1 cellular context compared by ENCODE assay signal in genomic region chr6:26199057-26199772, GRCh38.
A peak's percentile ranks its signal among the peaks of the same experiment; 100 is the strongest.
TF ChIP-seq lines count a peak whose summit lies in the region.

No MANE protein-coding gene starts in this region.

TF ChIP-seq in K562, 482 proteins besides CTCF, POLR2A, EP300 and RAD21 (continued from another document and continues in another):
- TF ChIP-seq NFE2 (IDR thresholded peaks at IDR 0.05; ENCODE audit: low read depth) (0 out of 2 replicates have a peak, but pooled peaks have one; percentile 10), KLF1 (tag; IDR thresholded peaks at IDR 0.05) (no peak), NFYB (IDR thresholded peaks at IDR 0.05; ENCODE audit: extremely low read depth, insufficient read length) (peak; percentile 96), SNAPC5 (CRISPR knock-in tag; IDR thresholded peaks at IDR 0.05) (no peak), SP1 (CRISPR knock-in tag; IDR thresholded peaks at IDR 0.05) (peak; percentile 79), TOE1 (IDR thresholded peaks at IDR 0.05; ENCODE audit: borderline replicate concordance) (peak; percentile 72; the same call in 1 of the 2 replicates), TOE1 (CRISPR knock-in tag; IDR thresholded peaks at IDR 0.05; ENCODE audit: borderline replicate concordance, low read depth) (peak; percentile 90), ZNF232 (CRISPR knock-in tag; IDR thresholded peaks at IDR 0.05) (0 out of 2 replicates have a peak, but pooled peaks have one; percentile 54), PKNOX1 (IDR thresholded peaks at IDR 0.05) (no peak), HIVEP1 (CRISPR knock-in tag; IDR thresholded peaks at IDR 0.05) (no peak), DDX20 (tag; IDR thresholded peaks at IDR 0.05; ENCODE audit: low read depth) (no peak), ATF7 (IDR thresholded peaks at IDR 0.05) (peak; percentile 66; the same call in 1 of the 2 replicates), JUND (IDR thresholded peaks at IDR 0.05; ENCODE audit: borderline replicate concordance, low read depth, low read length) (peak; percentile 3; the same call in 1 of the 2 replicates), JUND (tag; IDR thresholded peaks at IDR 0.05; ENCODE audit: borderline replicate concordance, low read depth, low read length) (peak; percentile 36; the same call in 1 of the 3 replicates), ZBTB7A (IDR thresholded peaks at IDR 0.05; ENCODE audit: borderline replicate concordance, control insufficient read depth, low read depth, low read length) (no peak), BACH1 (tag; IDR thresholded peaks at IDR 0.05) (peak; percentile 51; the same call in 1 of the 2 replicates), ZBTB5 (IDR thresholded peaks at IDR 0.05) (peak; percentile 36; the same call in 1 of the 2 replicates), ZNF133 (CRISPR knock-in tag; IDR thresholded peaks at IDR 0.05) (no peak), ZEB2 (IDR thresholded peaks at IDR 0.05) (no peak), KDM1A (IDR thresholded peaks at IDR 0.05) (0 out of 4 replicates have a peak, but pooled peaks of 1 of the 2 experiments have one; percentile 26), CC2D1A (IDR thresholded peaks at IDR 0.05) (peak; percentile 7), ZNF778 (CRISPR knock-in tag; IDR thresholded peaks at IDR 0.05) (no peak), RNF219 (CRISPR knock-in tag; IDR thresholded peaks at IDR 0.05) (0 out of 2 replicates have a peak, but pooled peaks have one; percentile 33), SRSF9 (IDR thresholded peaks at IDR 0.05; ENCODE audit: borderline replicate concordance, low read depth, low read length) (no peak)
- TF ChIP-seq, protein P1, sequence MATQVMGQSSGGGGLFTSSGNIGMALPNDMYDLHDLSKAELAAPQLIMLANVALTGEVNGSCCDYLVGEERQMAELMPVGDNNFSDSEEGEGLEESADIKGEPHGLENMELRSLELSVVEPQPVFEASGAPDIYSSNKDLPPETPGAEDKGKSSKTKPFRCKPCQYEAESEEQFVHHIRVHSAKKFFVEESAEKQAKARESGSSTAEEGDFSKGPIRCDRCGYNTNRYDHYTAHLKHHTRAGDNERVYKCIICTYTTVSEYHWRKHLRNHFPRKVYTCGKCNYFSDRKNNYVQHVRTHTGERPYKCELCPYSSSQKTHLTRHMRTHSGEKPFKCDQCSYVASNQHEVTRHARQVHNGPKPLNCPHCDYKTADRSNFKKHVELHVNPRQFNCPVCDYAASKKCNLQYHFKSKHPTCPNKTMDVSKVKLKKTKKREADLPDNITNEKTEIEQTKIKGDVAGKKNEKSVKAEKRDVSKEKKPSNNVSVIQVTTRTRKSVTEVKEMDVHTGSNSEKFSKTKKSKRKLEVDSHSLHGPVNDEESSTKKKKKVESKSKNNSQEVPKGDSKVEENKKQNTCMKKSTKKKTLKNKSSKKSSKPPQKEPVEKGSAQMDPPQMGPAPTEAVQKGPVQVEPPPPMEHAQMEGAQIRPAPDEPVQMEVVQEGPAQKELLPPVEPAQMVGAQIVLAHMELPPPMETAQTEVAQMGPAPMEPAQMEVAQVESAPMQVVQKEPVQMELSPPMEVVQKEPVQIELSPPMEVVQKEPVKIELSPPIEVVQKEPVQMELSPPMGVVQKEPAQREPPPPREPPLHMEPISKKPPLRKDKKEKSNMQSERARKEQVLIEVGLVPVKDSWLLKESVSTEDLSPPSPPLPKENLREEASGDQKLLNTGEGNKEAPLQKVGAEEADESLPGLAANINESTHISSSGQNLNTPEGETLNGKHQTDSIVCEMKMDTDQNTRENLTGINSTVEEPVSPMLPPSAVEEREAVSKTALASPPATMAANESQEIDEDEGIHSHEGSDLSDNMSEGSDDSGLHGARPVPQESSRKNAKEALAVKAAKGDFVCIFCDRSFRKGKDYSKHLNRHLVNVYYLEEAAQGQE (CRISPR knock-in tag; IDR thresholded peaks at IDR 0.05; ENCODE audit: low read depth), result 0 out of 2 replicates have a peak, but pooled peaks have one; percentile 46
- TF ChIP-seq, protein P2, sequence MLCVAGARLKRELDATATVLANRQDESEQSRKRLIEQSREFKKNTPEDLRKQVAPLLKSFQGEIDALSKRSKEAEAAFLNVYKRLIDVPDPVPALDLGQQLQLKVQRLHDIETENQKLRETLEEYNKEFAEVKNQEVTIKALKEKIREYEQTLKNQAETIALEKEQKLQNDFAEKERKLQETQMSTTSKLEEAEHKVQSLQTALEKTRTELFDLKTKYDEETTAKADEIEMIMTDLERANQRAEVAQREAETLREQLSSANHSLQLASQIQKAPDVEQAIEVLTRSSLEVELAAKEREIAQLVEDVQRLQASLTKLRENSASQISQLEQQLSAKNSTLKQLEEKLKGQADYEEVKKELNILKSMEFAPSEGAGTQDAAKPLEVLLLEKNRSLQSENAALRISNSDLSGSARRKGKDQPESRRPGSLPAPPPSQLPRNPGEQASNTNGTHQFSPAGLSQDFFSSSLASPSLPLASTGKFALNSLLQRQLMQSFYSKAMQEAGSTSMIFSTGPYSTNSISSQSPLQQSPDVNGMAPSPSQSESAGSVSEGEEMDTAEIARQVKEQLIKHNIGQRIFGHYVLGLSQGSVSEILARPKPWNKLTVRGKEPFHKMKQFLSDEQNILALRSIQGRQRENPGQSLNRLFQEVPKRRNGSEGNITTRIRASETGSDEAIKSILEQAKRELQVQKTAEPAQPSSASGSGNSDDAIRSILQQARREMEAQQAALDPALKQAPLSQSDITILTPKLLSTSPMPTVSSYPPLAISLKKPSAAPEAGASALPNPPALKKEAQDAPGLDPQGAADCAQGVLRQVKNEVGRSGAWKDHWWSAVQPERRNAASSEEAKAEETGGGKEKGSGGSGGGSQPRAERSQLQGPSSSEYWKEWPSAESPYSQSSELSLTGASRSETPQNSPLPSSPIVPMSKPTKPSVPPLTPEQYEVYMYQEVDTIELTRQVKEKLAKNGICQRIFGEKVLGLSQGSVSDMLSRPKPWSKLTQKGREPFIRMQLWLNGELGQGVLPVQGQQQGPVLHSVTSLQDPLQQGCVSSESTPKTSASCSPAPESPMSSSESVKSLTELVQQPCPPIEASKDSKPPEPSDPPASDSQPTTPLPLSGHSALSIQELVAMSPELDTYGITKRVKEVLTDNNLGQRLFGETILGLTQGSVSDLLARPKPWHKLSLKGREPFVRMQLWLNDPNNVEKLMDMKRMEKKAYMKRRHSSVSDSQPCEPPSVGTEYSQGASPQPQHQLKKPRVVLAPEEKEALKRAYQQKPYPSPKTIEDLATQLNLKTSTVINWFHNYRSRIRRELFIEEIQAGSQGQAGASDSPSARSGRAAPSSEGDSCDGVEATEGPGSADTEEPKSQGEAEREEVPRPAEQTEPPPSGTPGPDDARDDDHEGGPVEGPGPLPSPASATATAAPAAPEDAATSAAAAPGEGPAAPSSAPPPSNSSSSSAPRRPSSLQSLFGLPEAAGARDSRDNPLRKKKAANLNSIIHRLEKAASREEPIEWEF (CRISPR knock-in tag; IDR thresholded peaks at IDR 0.05), result no peak
- TF ChIP-seq, protein P3, sequence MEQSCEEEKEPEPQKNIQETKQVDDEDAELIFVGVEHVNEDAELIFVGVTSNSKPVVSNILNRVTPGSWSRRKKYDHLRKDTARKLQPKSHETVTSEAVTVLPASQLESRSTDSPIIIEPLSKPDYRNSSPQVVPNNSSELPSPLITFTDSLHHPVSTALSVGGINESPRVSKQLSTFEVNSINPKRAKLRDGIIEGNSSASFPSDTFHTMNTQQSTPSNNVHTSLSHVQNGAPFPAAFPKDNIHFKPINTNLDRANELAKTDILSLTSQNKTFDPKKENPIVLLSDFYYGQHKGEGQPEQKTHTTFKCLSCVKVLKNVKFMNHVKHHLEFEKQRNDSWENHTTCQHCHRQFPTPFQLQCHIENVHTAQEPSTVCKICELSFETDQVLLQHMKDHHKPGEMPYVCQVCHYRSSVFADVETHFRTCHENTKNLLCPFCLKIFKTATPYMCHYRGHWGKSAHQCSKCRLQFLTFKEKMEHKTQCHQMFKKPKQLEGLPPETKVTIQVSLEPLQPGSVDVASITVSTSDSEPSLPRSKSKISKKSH (CRISPR knock-in tag; IDR thresholded peaks at IDR 0.05), result no peak
- TF ChIP-seq, protein P4, sequence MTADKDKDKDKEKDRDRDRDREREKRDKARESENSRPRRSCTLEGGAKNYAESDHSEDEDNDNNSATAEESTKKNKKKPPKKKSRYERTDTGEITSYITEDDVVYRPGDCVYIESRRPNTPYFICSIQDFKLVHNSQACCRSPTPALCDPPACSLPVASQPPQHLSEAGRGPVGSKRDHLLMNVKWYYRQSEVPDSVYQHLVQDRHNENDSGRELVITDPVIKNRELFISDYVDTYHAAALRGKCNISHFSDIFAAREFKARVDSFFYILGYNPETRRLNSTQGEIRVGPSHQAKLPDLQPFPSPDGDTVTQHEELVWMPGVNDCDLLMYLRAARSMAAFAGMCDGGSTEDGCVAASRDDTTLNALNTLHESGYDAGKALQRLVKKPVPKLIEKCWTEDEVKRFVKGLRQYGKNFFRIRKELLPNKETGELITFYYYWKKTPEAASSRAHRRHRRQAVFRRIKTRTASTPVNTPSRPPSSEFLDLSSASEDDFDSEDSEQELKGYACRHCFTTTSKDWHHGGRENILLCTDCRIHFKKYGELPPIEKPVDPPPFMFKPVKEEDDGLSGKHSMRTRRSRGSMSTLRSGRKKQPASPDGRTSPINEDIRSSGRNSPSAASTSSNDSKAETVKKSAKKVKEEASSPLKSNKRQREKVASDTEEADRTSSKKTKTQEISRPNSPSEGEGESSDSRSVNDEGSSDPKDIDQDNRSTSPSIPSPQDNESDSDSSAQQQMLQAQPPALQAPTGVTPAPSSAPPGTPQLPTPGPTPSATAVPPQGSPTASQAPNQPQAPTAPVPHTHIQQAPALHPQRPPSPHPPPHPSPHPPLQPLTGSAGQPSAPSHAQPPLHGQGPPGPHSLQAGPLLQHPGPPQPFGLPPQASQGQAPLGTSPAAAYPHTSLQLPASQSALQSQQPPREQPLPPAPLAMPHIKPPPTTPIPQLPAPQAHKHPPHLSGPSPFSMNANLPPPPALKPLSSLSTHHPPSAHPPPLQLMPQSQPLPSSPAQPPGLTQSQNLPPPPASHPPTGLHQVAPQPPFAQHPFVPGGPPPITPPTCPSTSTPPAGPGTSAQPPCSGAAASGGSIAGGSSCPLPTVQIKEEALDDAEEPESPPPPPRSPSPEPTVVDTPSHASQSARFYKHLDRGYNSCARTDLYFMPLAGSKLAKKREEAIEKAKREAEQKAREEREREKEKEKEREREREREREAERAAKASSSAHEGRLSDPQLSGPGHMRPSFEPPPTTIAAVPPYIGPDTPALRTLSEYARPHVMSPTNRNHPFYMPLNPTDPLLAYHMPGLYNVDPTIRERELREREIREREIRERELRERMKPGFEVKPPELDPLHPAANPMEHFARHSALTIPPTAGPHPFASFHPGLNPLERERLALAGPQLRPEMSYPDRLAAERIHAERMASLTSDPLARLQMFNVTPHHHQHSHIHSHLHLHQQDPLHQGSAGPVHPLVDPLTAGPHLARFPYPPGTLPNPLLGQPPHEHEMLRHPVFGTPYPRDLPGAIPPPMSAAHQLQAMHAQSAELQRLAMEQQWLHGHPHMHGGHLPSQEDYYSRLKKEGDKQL (CRISPR knock-in tag; IDR thresholded peaks at IDR 0.05; ENCODE audit: borderline replicate concordance), result no peak
- TF ChIP-seq, protein P5, sequence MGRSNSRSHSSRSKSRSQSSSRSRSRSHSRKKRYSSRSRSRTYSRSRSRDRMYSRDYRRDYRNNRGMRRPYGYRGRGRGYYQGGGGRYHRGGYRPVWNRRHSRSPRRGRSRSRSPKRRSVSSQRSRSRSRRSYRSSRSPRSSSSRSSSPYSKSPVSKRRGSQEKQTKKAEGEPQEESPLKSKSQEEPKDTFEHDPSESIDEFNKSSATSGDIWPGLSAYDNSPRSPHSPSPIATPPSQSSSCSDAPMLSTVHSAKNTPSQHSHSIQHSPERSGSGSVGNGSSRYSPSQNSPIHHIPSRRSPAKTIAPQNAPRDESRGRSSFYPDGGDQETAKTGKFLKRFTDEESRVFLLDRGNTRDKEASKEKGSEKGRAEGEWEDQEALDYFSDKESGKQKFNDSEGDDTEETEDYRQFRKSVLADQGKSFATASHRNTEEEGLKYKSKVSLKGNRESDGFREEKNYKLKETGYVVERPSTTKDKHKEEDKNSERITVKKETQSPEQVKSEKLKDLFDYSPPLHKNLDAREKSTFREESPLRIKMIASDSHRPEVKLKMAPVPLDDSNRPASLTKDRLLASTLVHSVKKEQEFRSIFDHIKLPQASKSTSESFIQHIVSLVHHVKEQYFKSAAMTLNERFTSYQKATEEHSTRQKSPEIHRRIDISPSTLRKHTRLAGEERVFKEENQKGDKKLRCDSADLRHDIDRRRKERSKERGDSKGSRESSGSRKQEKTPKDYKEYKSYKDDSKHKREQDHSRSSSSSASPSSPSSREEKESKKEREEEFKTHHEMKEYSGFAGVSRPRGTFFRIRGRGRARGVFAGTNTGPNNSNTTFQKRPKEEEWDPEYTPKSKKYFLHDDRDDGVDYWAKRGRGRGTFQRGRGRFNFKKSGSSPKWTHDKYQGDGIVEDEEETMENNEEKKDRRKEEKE (IDR thresholded peaks at IDR 0.05; ENCODE audit: borderline replicate concordance in 1 of 2, control insufficient read depth in 1 of 2, low read depth in 2 of 2, low read length in 1 of 2), result peak in 1 of 2 experiments; percentile 94; a peak in 2 of 4 replicates
